In genomic region chr9:8888592-8888991, GRCh38 we compare ENCODE assay signal across 34 cellular contexts.
"Had no signal": no experiment of that assay in that cellular context is flagged by ENCODE, and none has a peak within 500 bp of the region (broad histone marks: within the 10 kb centered on the region; RNA-seq: fewer than 3 reads in every experiment).

No MANE protein-coding gene starts in this region.

- H3K27ac ChIP-seq: adrenal gland, body of pancreas, esophagus muscularis mucosa, foreskin keratinocyte, gastrocnemius medialis, heart left ventricle, WERI-Rb-1 had no signal

- DNase-seq: activated B cell treated with CpG ODN at 0.5 μM for 24 hours; activated CD4-positive, alpha-beta T cell treated with anti-CD3 and anti-CD28 coated beads for 48 hours; activated CD4-positive, alpha-beta T cell treated with anti-CD3 and anti-CD28 coated beads, Interleukin-2, amount 50 U/mL, for 1 hour; activated CD4-positive, alpha-beta T cell treated with anti-CD3 and anti-CD28 coated beads, Interleukin-2, amount 50 U/mL, for 48 hours; activated CD8-positive, alpha-beta memory T cell treated with anti-CD3 and anti-CD28 coated beads for 24 hours; activated CD8-positive, alpha-beta T cell treated with anti-CD3 and anti-CD28 coated beads for 36 hours; activated effector memory CD4-positive, alpha-beta T cell treated with anti-CD3 and anti-CD28 coated beads, Interleukin-2, amount 50 U/mL, for 16 hours; activated naive CD4-positive, alpha-beta T cell treated with anti-CD3 and anti-CD28 coated beads for 36 hours; activated naive CD8-positive, alpha-beta T cell treated with anti-CD3 and anti-CD28 coated beads for 36 hours; activated naive CD8-positive, alpha-beta T cell treated with anti-CD3 and anti-CD28 coated beads, Interleukin-2, amount 50 U/mL, for 24 hours; activated T-cell treated with anti-CD3 and anti-CD28 coated beads, Interleukin-2, amount 50 U/mL, for 1 hour; activated T-cell treated with anti-CD3 and anti-CD28 coated beads, Interleukin-2, amount 50 U/mL, for 48 hours; adrenal gland; amygdala; aorta; body of pancreas; caudate nucleus; cortex of kidney; dermis blood vessel endothelial cell; effector CD4-positive, alpha-beta T cell; effector memory CD8-positive, alpha-beta T cell; erythroblast; foreskin keratinocyte; gastrocnemius medialis; glutamatergic neuron; heart left ventricle; T-helper 9 cell; WERI-Rb-1 had no signal

- ATAC-seq: activated CD4-positive, CD25-positive, alpha-beta regulatory T cell treated with anti-CD3 and anti-CD28 coated beads, Interleukin-2, amount 50 U/mL, for 24 hours; activated CD8-positive, alpha-beta T cell treated with anti-CD3 and anti-CD28 coated beads for 36 hours; activated naive CD8-positive, alpha-beta T cell treated with anti-CD3 and anti-CD28 coated beads, Interleukin-2, amount 50 U/mL, for 24 hours; body of pancreas; effector memory CD8-positive, alpha-beta T cell; foreskin keratinocyte; gastrocnemius medialis; heart left ventricle had no signal

- H3K36me3 ChIP-seq: adrenal gland, esophagus muscularis mucosa, gastrocnemius medialis, heart left ventricle, WERI-Rb-1 had no signal

- H3K4me3 ChIP-seq: adrenal gland, body of pancreas, esophagus muscularis mucosa, gastrocnemius medialis, heart left ventricle had no signal

- H3K4me1 Mint-ChIP-seq: activated B cell treated with CpG ODN at 0.5 μM for 24 hours; activated naive CD4-positive, alpha-beta T cell treated with anti-CD3 and anti-CD28 coated beads, Interleukin-2, amount 50 U/mL, for 24 hours; activated naive CD8-positive, alpha-beta T cell treated with anti-CD3 and anti-CD28 coated beads for 36 hours; activated naive CD8-positive, alpha-beta T cell treated with anti-CD3 and anti-CD28 coated beads, Interleukin-2, amount 50 U/mL, for 24 hours had no signal

- H3K9me3 Mint-ChIP-seq: activated B cell treated with CpG ODN at 0.5 μM for 24 hours; activated CD8-positive, alpha-beta T cell treated with anti-CD3 and anti-CD28 coated beads for 36 hours; activated naive CD4-positive, alpha-beta T cell treated with anti-CD3 and anti-CD28 coated beads for 36 hours; activated naive CD4-positive, alpha-beta T cell treated with anti-CD3 and anti-CD28 coated beads, Interleukin-2, amount 50 U/mL, for 24 hours; activated naive CD8-positive, alpha-beta T cell treated with anti-CD3 and anti-CD28 coated beads for 36 hours; activated naive CD8-positive, alpha-beta T cell treated with anti-CD3 and anti-CD28 coated beads, Interleukin-2, amount 50 U/mL, for 24 hours; activated T-helper 1 cell treated with anti-CD3 and anti-CD28 coated beads, Interleukin-12 subunit alpha, Interleukin-12 subunit beta, Interleukin-2, Interleukin-4 antibody, amounts not matched to agents 30 ng/mL and 10 ng/mL and 1 ng/mL, durations not matched to agents 14 hours and 24 hours and 36 hours; activated T-helper 2 cell treated with anti-CD3 and anti-CD28 coated beads, Interferon-gamma antibody, Interleukin-2, Interleukin-4, amounts not matched to agents 10 μg/mL and 5 μg/mL and 100 μg/mL, durations not matched to agents 14 hours and 24 hours and 36 hours; T-helper 1 cell treated with Interleukin-12 subunit alpha and Interleukin-12 subunit beta and Interleukin-4 antibody, amounts not matched to agents 30 μg/mL and 1 μg/mL, for 36 hours had no signal

- H3K4me1 ChIP-seq: adrenal gland, body of pancreas, esophagus muscularis mucosa, foreskin keratinocyte, gastrocnemius medialis, heart left ventricle had no signal

- H3K27me3 ChIP-seq: adrenal gland, body of pancreas, esophagus muscularis mucosa, foreskin keratinocyte, gastrocnemius medialis, heart left ventricle had no signal

- H3K9me3 ChIP-seq: adrenal gland, body of pancreas, esophagus muscularis mucosa, gastrocnemius medialis, heart left ventricle had no signal

- H3K36me3 Mint-ChIP-seq: activated naive CD4-positive, alpha-beta T cell treated with anti-CD3 and anti-CD28 coated beads, Interleukin-2, amount 50 U/mL, for 24 hours; activated naive CD8-positive, alpha-beta T cell treated with anti-CD3 and anti-CD28 coated beads for 36 hours had no signal

- H3K27me3 Mint-ChIP-seq: activated B cell treated with CpG ODN at 0.5 μM for 24 hours; activated CD8-positive, alpha-beta T cell treated with anti-CD3 and anti-CD28 coated beads for 36 hours; activated naive CD4-positive, alpha-beta T cell treated with anti-CD3 and anti-CD28 coated beads, Interleukin-2, amount 50 U/mL, for 24 hours; activated naive CD8-positive, alpha-beta T cell treated with anti-CD3 and anti-CD28 coated beads for 36 hours; activated naive CD8-positive, alpha-beta T cell treated with anti-CD3 and anti-CD28 coated beads, Interleukin-2, amount 50 U/mL, for 24 hours; effector memory CD8-positive, alpha-beta T cell had no signal

- H3K4me3 Mint-ChIP-seq: activated B cell treated with CpG ODN at 0.5 μM for 24 hours; activated CD8-positive, alpha-beta T cell treated with anti-CD3 and anti-CD28 coated beads for 36 hours; activated naive CD4-positive, alpha-beta T cell treated with anti-CD3 and anti-CD28 coated beads for 36 hours; activated naive CD4-positive, alpha-beta T cell treated with anti-CD3 and anti-CD28 coated beads, Interleukin-2, amount 50 U/mL, for 24 hours; activated naive CD8-positive, alpha-beta T cell treated with anti-CD3 and anti-CD28 coated beads for 36 hours; activated naive CD8-positive, alpha-beta T cell treated with anti-CD3 and anti-CD28 coated beads, Interleukin-2, amount 50 U/mL, for 24 hours; activated T-helper 1 cell treated with anti-CD3 and anti-CD28 coated beads, Interleukin-12 subunit alpha, Interleukin-12 subunit beta, Interleukin-2, Interleukin-4 antibody, amounts not matched to agents 30 ng/mL and 10 ng/mL and 1 ng/mL, durations not matched to agents 14 hours and 24 hours and 36 hours; effector memory CD8-positive, alpha-beta T cell; T-helper 1 cell treated with Interleukin-12 subunit alpha and Interleukin-12 subunit beta and Interleukin-4 antibody, amounts not matched to agents 30 μg/mL and 1 μg/mL, for 36 hours had no signal

- H3K27ac Mint-ChIP-seq: activated B cell treated with CpG ODN at 0.5 μM for 24 hours; activated CD8-positive, alpha-beta T cell treated with anti-CD3 and anti-CD28 coated beads for 36 hours; activated naive CD4-positive, alpha-beta T cell treated with anti-CD3 and anti-CD28 coated beads for 36 hours; activated naive CD4-positive, alpha-beta T cell treated with anti-CD3 and anti-CD28 coated beads, Interleukin-2, amount 50 U/mL, for 24 hours; activated naive CD8-positive, alpha-beta T cell treated with anti-CD3 and anti-CD28 coated beads for 36 hours; activated naive CD8-positive, alpha-beta T cell treated with anti-CD3 and anti-CD28 coated beads, Interleukin-2, amount 50 U/mL, for 24 hours; activated T-helper 1 cell treated with anti-CD3 and anti-CD28 coated beads, Interleukin-12 subunit alpha, Interleukin-12 subunit beta, Interleukin-2, Interleukin-4 antibody, amounts not matched to agents 30 ng/mL and 10 ng/mL and 1 ng/mL, durations not matched to agents 14 hours and 24 hours and 36 hours; activated T-helper 2 cell treated with anti-CD3 and anti-CD28 coated beads, Interferon-gamma antibody, Interleukin-2, Interleukin-4, amounts not matched to agents 10 μg/mL and 5 μg/mL and 100 μg/mL, durations not matched to agents 14 hours and 24 hours and 36 hours; effector memory CD8-positive, alpha-beta T cell; T-helper 1 cell treated with Interleukin-12 subunit alpha and Interleukin-12 subunit beta and Interleukin-4 antibody, amounts not matched to agents 30 μg/mL and 1 μg/mL, for 36 hours had no signal
